19 cellular contexts compared by ENCODE assay signal in the genomic region with DNA sequence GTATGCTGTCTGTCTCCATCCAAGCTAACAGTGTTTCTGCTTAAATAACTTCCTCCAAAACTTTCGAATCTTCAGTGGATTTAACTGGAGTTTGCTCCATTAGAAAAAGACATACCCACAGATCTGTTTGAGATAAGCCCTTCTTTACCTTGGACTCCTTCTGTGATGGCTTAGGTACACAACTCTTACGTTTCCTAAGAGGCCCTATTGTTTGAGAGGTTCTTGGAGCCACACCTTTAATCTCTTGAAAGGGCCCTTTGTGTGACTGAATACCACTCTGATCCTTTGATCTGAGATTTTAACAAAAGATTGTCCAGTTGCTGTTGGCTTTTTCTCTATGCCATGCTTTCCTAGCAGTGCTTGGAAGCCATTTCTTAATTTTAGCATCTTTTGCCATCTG.
DNase-seq lines count a peak whose midpoint lies in the region; ATAC-seq and TF ChIP-seq lines count a peak whose summit lies in the region.
"Had no signal": no experiment of that assay in that cellular context is flagged by ENCODE, and none has a peak within 500 bp of the region (broad histone marks: within the 10 kb centered on the region; RNA-seq: fewer than 3 reads in every experiment).

No MANE protein-coding gene starts in this region.

- POLR2A ChIA-PET in Caco-2 (lab: Charles Lee), result no interaction called here

- H3K27me3 ChIP-seq in Caco-2 (replicated peaks; ENCODE audit: control insufficient read depth, insufficient read depth, low read length), result no peaks in the 10 kb centered on the region
- H3K27me3 ChIP-seq in HAP-1 (ENCODE audit: low read depth), result no peaks in the 10 kb centered on the region
- no peaks in the 10 kb centered on the region for H3K27me3 ChIP-seq in mesendoderm (ENCODE audit: insufficient read depth, low read length, poor library complexity)
- H3K27me3 ChIP-seq: SJCRH30 had no signal

- no peak overlapping the region for H4K8ac ChIP-seq in mesendoderm (ENCODE audit: low read depth, low read length)

- in situ Hi-C loops in HAP-1 (cut with MboI; ENCODE audit: low sequenced_read_pairs), result no loop called here

- no peak overlapping the region for H2BK15ac ChIP-seq in mesendoderm (replicated peaks; ENCODE audit: low read depth)

- no peak for ATAC-seq in activated naive CD8-positive, alpha-beta T cell treated with anti-CD3 and anti-CD28 coated beads, Interleukin-2, amount 50 U/mL, for 24 hours
- ATAC-seq in HG02870 (IDR thresholded peaks at IDR 0.05; ENCODE audit: unreplicated experiment), result no peak
- ATAC-seq: HCT116 had no signal

- CTCF ChIA-PET in Caco-2 (lab: Charles Lee), result no interaction called here

- H3K36me3 ChIP-seq in Caco-2 (ENCODE audit: control insufficient read depth, insufficient read depth, low read length) (no peaks in the 10 kb centered on the region), HAP-1 (replicated peaks) (no peaks in the 10 kb centered on the region), mesendoderm (ENCODE audit: control insufficient read depth, insufficient read depth, low read length) (no peaks in the 10 kb centered on the region)
- H3K36me3 ChIP-seq: SJCRH30 had no signal

- peaks cover 34% of the 10 kb centered on the region for H3K36me3 Mint-ChIP-seq in Caco-2 (ENCODE audit: insufficient read depth, unreplicated experiment)
- H3K36me3 Mint-ChIP-seq in activated naive CD8-positive, alpha-beta T cell treated with anti-CD3 and anti-CD28 coated beads, Interleukin-2, amount 50 U/mL, for 24 hours (ENCODE audit: low read depth), result no peaks in the 10 kb centered on the region
- H3K36me3 Mint-ChIP-seq: CD14-positive monocyte had no signal

- no peak overlapping the region for H4K5ac ChIP-seq in mesendoderm (ENCODE audit: low read length)

- H3K9me3 ChIP-seq in Caco-2 (no peaks in the 10 kb centered on the region), HAP-1 (no peaks in the 10 kb centered on the region)
- H3K9me3 ChIP-seq: SJCRH30 had no signal

- no peak overlapping the region for H3K4ac ChIP-seq in mesendoderm (ENCODE audit: low read depth, low read length)

- H2BK120ac ChIP-seq in mesendoderm (ENCODE audit: low read depth, low read length), result no peak overlapping the region

- no peaks in the 10 kb centered on the region for H3K79me1 ChIP-seq in mesendoderm (ENCODE audit: low read length)

- H3K27ac Mint-ChIP-seq in Caco-2 (ENCODE audit: unreplicated experiment), result peak overlapping the region; percentile 93
- H3K27ac Mint-ChIP-seq in activated naive CD8-positive, alpha-beta T cell treated with anti-CD3 and anti-CD28 coated beads, Interleukin-2, amount 50 U/mL, for 24 hours, result no peak overlapping the region
- H3K27ac Mint-ChIP-seq: B cell had no signal

- no peak overlapping the region for H3K27ac ChIP-seq in mesendoderm (ENCODE audit: low read depth, low read length)
- H3K27ac ChIP-seq: GM23248, SJCRH30 had no signal

- peaks cover 8% of the 10 kb centered on the region for H3K4me1 Mint-ChIP-seq in Caco-2 (ENCODE audit: low read depth, unreplicated experiment)
- H3K4me1 Mint-ChIP-seq in activated naive CD8-positive, alpha-beta T cell treated with anti-CD3 and anti-CD28 coated beads, Interleukin-2, amount 50 U/mL, for 24 hours, result peaks cover 4% of the 10 kb centered on the region

- no peaks in the 10 kb centered on the region for H3K9me3 Mint-ChIP-seq in Caco-2 (ENCODE audit: unreplicated experiment)
- H3K9me3 Mint-ChIP-seq in activated naive CD8-positive, alpha-beta T cell treated with anti-CD3 and anti-CD28 coated beads, Interleukin-2, amount 50 U/mL, for 24 hours, result no peaks in the 10 kb centered on the region
- H3K9me3 Mint-ChIP-seq: CD14-positive monocyte had no signal

- no TSS peak for BruUV-seq in Caco-2 (replicated peaks; lab: Mats Ljungman, UMichigan)

- H3K4me1 ChIP-seq in Caco-2 (peaks cover 72% of the 10 kb centered on the region), HAP-1 (peaks cover 10% of the 10 kb centered on the region), mesendoderm (ENCODE audit: control insufficient read depth, low read depth, low read length) (no peaks in the 10 kb centered on the region)
- H3K4me1 ChIP-seq: SJCRH30 had no signal

- no peak overlapping the region for H2AK5ac ChIP-seq in mesendoderm (ENCODE audit: low read length)

- no peak overlapping the region for H3K4me2 ChIP-seq in mesendoderm (ENCODE audit: low read length)

- peak overlapping the region; percentile 63 for H2BK5ac ChIP-seq in mesendoderm (ENCODE audit: low read length)

- no CpG with 5 or more reads among the region's 2 CpGs for WGBS in mesendoderm (ENCODE audit: extremely low coverage, insufficient coverage, low lambda C conversion rate)

- H3K18ac ChIP-seq in mesendoderm (ENCODE audit: low read length), result no peak overlapping the region

- DNase-seq in Caco-2 (peak; percentile 59 to 71), HAP-1 (ENCODE audit: low spot score in 2 of 2) (peak; percentile 19 to 52), SW480 (ENCODE audit: low spot score) (peak; percentile 59), mesendoderm (peak; percentile 40), HuH-7.5 (ENCODE audit: low spot score) (no peak)
- DNase-seq in activated naive CD8-positive, alpha-beta T cell treated with anti-CD3 and anti-CD28 coated beads, Interleukin-2, amount 50 U/mL, for 24 hours, result no peak
- DNase-seq: DMS79; Karpas-422; NCI-H1694 treated with DMSO at 0.1 percent for 48 hours; NCI-H2081 treated with DMSO at 0.1 percent for 48 hours; NCI-H69; NK-92 treated with Interleukin-12 subunit alpha and Interleukin-12 subunit beta, amount 100 ng/mL, for 24 hours; SJCRH30; T-helper 1 cell had no signal

- no peak overlapping the region for H3K56ac ChIP-seq in mesendoderm (ENCODE audit: low read length)

- intact Hi-C loops in Caco-2 (cut with micrococcal nuclease; ENCODE audit: unreplicated experiment), result loop anchor here (2.0 to 10.0 kb wide), 2 partner anchors 97 to 1473 kb away; a partner anchor contains a TSS

- H3K4me3 Mint-ChIP-seq in Caco-2 (ENCODE audit: unreplicated experiment), result peak overlapping the region; percentile 35
- no peak overlapping the region for H3K4me3 Mint-ChIP-seq in activated naive CD8-positive, alpha-beta T cell treated with anti-CD3 and anti-CD28 coated beads, Interleukin-2, amount 50 U/mL, for 24 hours
- H3K4me3 Mint-ChIP-seq: B cell had no signal

- TF ChIP-seq CTCF in Caco-2 (IDR thresholded peaks at IDR 0.05; ENCODE audit: insufficient read depth in 1 of 2, low read depth in 1 of 2, low read length in 1 of 2, severe bottlenecking in 1 of 2, unreplicated experiment in 1 of 2), result no peak

- H3K23ac ChIP-seq in mesendoderm (ENCODE audit: low read length), result no peak overlapping the region

- no peak overlapping the region for H3K9ac ChIP-seq in mesendoderm (ENCODE audit: low read length)
- H3K9ac ChIP-seq: GM23248 had no signal

- H3K4me3 ChIP-seq in Caco-2 (ENCODE audit: low read depth, low read length) (no peak overlapping the region), HAP-1 (no peak overlapping the region), mesendoderm (ENCODE audit: low read length) (no peak overlapping the region)
- H3K4me3 ChIP-seq: GM23248, SJCRH30 had no signal

- H3K27me3 Mint-ChIP-seq in Caco-2 (ENCODE audit: insufficient read depth, unreplicated experiment), result no peaks in the 10 kb centered on the region
- H3K27me3 Mint-ChIP-seq in activated naive CD8-positive, alpha-beta T cell treated with anti-CD3 and anti-CD28 coated beads, Interleukin-2, amount 50 U/mL, for 24 hours, result peaks cover 3% of the 10 kb centered on the region
- H3K27me3 Mint-ChIP-seq: B cell had no signal

- no peaks in the 10 kb centered on the region for H3K79me2 ChIP-seq in mesendoderm (ENCODE audit: control insufficient read depth, insufficient read depth, low read length)

Comparison
In these comparisons a context has a peak if more than half of its experiments do, and no peak if none do; other contexts are left out.
1. DNase-seq: peak in Caco-2 (2 of 2), HAP-1 (2 of 2), SW480 (single experiment) and mesendoderm (single experiment); none in activated naive CD8-positive, alpha-beta T cell treated with anti-CD3 and anti-CD28 coated beads, Interleukin-2, amount 50 U/mL, for 24 hours (single experiment) and HuH-7.5 (single experiment).